Comparison of ENCODE assay signal across 26 cellular contexts in the genomic region with DNA sequence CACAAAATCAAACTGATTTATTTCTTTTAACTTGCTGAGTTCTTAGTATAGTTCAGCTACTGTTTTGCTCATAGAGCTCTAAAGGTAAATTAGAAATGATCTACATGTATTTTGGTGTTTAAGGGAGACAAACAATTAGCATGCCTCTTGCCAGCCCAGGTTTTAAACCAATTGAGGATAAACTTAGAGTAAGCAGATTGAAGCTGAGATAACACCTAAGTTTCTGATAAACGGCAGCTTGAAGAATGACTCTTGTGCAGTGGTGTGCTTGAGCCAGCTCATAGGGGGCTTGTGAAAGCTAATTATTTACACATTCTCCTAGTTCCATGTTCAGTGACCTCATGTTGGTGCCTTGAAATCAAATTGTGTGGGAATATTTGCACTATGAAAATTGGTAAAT.
"Had no signal": no experiment of that assay in that cellular context is flagged by ENCODE, and none has a peak within 500 bp of the region (broad histone marks: within the 10 kb centered on the region; RNA-seq: fewer than 3 reads in every experiment).

No MANE protein-coding gene starts in this region.

- H3K4me3 ChIP-seq: adrenal gland, ascending aorta, body of pancreas, PC-9, SK-N-MC had no signal

- H3K27ac ChIP-seq: adrenal gland, ascending aorta, body of pancreas, PC-9, SK-N-MC had no signal

- H3K4me1 Mint-ChIP-seq: activated naive CD8-positive, alpha-beta T cell treated with anti-CD3 and anti-CD28 coated beads, Interleukin-2, amount 10 ng/mL, durations not matched to agents 7 days and 5 days; T-cell had no signal

- H3K27ac Mint-ChIP-seq: activated CD8-positive, alpha-beta T cell treated with anti-CD3 and anti-CD28 coated beads for 36 hours; activated naive CD8-positive, alpha-beta T cell treated with anti-CD3 and anti-CD28 coated beads, Interleukin-2, amount 10 ng/mL, durations not matched to agents 7 days and 5 days; T-cell had no signal

- H2AFZ ChIP-seq: PC-9 had no signal

- H3K9me3 Mint-ChIP-seq: activated CD8-positive, alpha-beta T cell treated with anti-CD3 and anti-CD28 coated beads for 36 hours had no signal

- H3K4me2 ChIP-seq: PC-9 had no signal

- H3K27me3 ChIP-seq: adrenal gland, ascending aorta, body of pancreas had no signal

- H3K4me1 ChIP-seq: adrenal gland, ascending aorta, body of pancreas had no signal

- FAIRE-seq: TTC549 had no signal

- H3K36me3 ChIP-seq: adrenal gland, ascending aorta had no signal

- ATAC-seq: activated CD8-positive, alpha-beta T cell treated with anti-CD3 and anti-CD28 coated beads for 36 hours; body of pancreas; T-cell had no signal

- H3K9me3 ChIP-seq: adrenal gland, ascending aorta, body of pancreas had no signal

- H3K4me3 Mint-ChIP-seq: activated CD8-positive, alpha-beta T cell treated with anti-CD3 and anti-CD28 coated beads for 36 hours; activated naive CD8-positive, alpha-beta T cell treated with anti-CD3 and anti-CD28 coated beads, Interleukin-2, amount 10 ng/mL, durations not matched to agents 7 days and 5 days; T-cell had no signal

- H3K27me3 Mint-ChIP-seq: activated CD8-positive, alpha-beta T cell treated with anti-CD3 and anti-CD28 coated beads for 36 hours; T-cell had no signal

- H3K36me3 Mint-ChIP-seq: activated naive CD8-positive, alpha-beta T cell treated with anti-CD3 and anti-CD28 coated beads, Interleukin-2, amount 10 ng/mL, durations not matched to agents 7 days and 5 days; T-cell had no signal

- DNase-seq: activated CD4-positive, alpha-beta T cell treated with anti-CD3 and anti-CD28 coated beads, Interleukin-2, amount 50 U/mL, for 1 hour; activated CD4-positive, CD25-positive, alpha-beta regulatory T cell; activated CD8-positive, alpha-beta memory T cell treated with anti-CD3 and anti-CD28 coated beads, Interleukin-2, amount 50 U/mL, for 4 hours; activated CD8-positive, alpha-beta T cell treated with anti-CD3 and anti-CD28 coated beads for 36 hours; activated naive CD4-positive, alpha-beta T cell treated with anti-CD3 and anti-CD28 coated beads, Interleukin-2, amount 50 U/mL, for 16 hours; activated naive CD8-positive, alpha-beta T cell treated with anti-CD3 and anti-CD28 coated beads, Interleukin-2, amount 10 ng/mL, durations not matched to agents 7 days and 5 days; adrenal gland; body of pancreas; Kasumi-1; KBM-7; NCI-H1092; NCI-H1417; NCI-H1930; NCI-H2107; NCI-H2171 treated with DMSO at 0.1 percent for 48 hours; NCI-H345; NCI-H510A; NCI-H526 treated with DMSO at 0.1 percent for 48 hours; PC-9; SIG-M5; T-cell; T-helper 2 cell; T1000 had no signal
